ENCODE assay signal across 26 cellular contexts in genomic region chr6:4398806-4399205, GRCh38.
DNase-seq lines count a peak whose midpoint lies in the region; ATAC-seq and TF ChIP-seq lines count a peak whose summit lies in the region.
"Had no signal": no experiment of that assay in that cellular context is flagged by ENCODE, and none has a peak within 500 bp of the region (broad histone marks: within the 10 kb centered on the region; RNA-seq: fewer than 3 reads in every experiment).

No MANE protein-coding gene starts in this region.

- H3K9me3 ChIP-seq in adipocyte (ENCODE audit: control insufficient read depth, low read length) (no peaks in the 10 kb centered on the region), skeletal muscle tissue (ENCODE audit: control insufficient read depth in 3 of 3, low read length in 3 of 3) (no peaks in the 10 kb centered on the region)

- ATAC-seq in HG03521 (IDR thresholded peaks at IDR 0.05; ENCODE audit: unreplicated experiment) = no peak
- ATAC-seq: GM23338 had no signal

- DNase-seq in AG10803 (ENCODE audit: low read depth) (peak; percentile 44), adipocyte (ENCODE audit: low read depth) (peak; percentile 48), hippocampal formation (lab: John Stamatoyannopoulos, UW) (no peak)
- DNase-seq in activated CD4-positive, alpha-beta T cell treated with anti-CD3 and anti-CD28 coated beads for 48 hours = no peak
- DNase-seq: Calu3, DND-41, H9, HFFc6, NCI-H1092 treated with DMSO at 0.1 percent for 48 hours, NCI-H1436, NCI-H187, NCI-H2081 treated with DMSO at 0.1 percent for 48 hours, NCI-H2171, NCI-H226, NCI-H510A, NCI-H69, RPMI8226, SHP77 had no signal

- no peak overlapping the region for H3K9ac ChIP-seq in adipocyte (ENCODE audit: low read length)
- no peak overlapping the region for H3K9ac ChIP-seq in skeletal muscle tissue (ENCODE audit: low read depth in 1 of 3, low read length in 3 of 3)
- H3K9ac ChIP-seq: KMS-11 had no signal

- H3K27me3 Mint-ChIP-seq in nephron (ENCODE audit: low read depth) = no peaks in the 10 kb centered on the region

- H3K27me3 ChIP-seq in adipocyte (replicated peaks; ENCODE audit: control insufficient read depth, insufficient read depth, low read length) = no peaks in the 10 kb centered on the region
- H3K27me3 ChIP-seq in skeletal muscle tissue (ENCODE audit: control insufficient read depth in 3 of 3, insufficient read depth in 3 of 3, low read length in 3 of 3) = no peaks in the 10 kb centered on the region

- no peaks in the 10 kb centered on the region for H3K9me3 Mint-ChIP-seq in nephron
- H3K9me3 Mint-ChIP-seq: GM23338, H9, HFFc6 had no signal

- H3K27ac ChIP-seq in skeletal muscle tissue (ENCODE audit: low read depth, low read length) = peak overlapping the region; percentile 36
- H3K27ac ChIP-seq: C4-2B, KMS-11, SK-N-MC had no signal

- H3K4me3 ChIP-seq in AG10803 (ENCODE audit: low read length) (no peak overlapping the region), adipocyte (ENCODE audit: low read length) (no peak overlapping the region), skeletal muscle tissue (ENCODE audit: low read length in 3 of 3) (no peak overlapping the region)
- H3K4me3 ChIP-seq: GM23338, SK-N-MC had no signal

- H3K4me1 Mint-ChIP-seq in nephron = peaks cover 83% of the 10 kb centered on the region
- H3K4me1 Mint-ChIP-seq: B cell had no signal

- H3K4me3 Mint-ChIP-seq in nephron = no peak overlapping the region
- H3K4me3 Mint-ChIP-seq: B cell, GM23338, H9, HFFc6 had no signal

- peak overlapping the region; percentile 40 to 88 (median 68) for H3K27ac Mint-ChIP-seq in nephron
- H3K27ac Mint-ChIP-seq: B cell, GM23338, H9, HFFc6 had no signal

- H3K36me3 ChIP-seq in adipocyte (ENCODE audit: control insufficient read depth, insufficient read depth, low read length, severe bottlenecking) (no peaks in the 10 kb centered on the region), skeletal muscle tissue (ENCODE audit: control insufficient read depth in 3 of 3, insufficient read depth in 3 of 3, low read length in 3 of 3) (no peaks in the 10 kb centered on the region)

- TF ChIP-seq CTCF in AG10803 (conservative IDR thresholded peaks at IDR 0.05; ENCODE audit: low read length) (no peak), nephron (IDR thresholded peaks at IDR 0.05; ENCODE audit: unreplicated experiment in 3 of 3) (no peak)

- H3K4me1 ChIP-seq in adipocyte (ENCODE audit: control insufficient read depth, insufficient read depth, low read length) = peaks cover 22% of the 10 kb centered on the region
- peaks cover 34 to 38% (median 36%) of the 10 kb centered on the region in 3 donors for H3K4me1 ChIP-seq in skeletal muscle tissue (ENCODE audit: control insufficient read depth in 3 of 3, insufficient read depth in 3 of 3, low read length in 3 of 3)

- H3K36me3 Mint-ChIP-seq in nephron (ENCODE audit: low read depth) = no peaks in the 10 kb centered on the region

Comparison
In these comparisons a context has a peak if more than half of its experiments do, and no peak if none do; other contexts are left out.
1. DNase-seq: peak in AG10803 (single experiment) and adipocyte (single experiment); none in activated CD4-positive, alpha-beta T cell treated with anti-CD3 and anti-CD28 coated beads for 48 hours (single experiment) and hippocampal formation (0 of 2).